Comparison of ENCODE assay signal across 8 cellular contexts in the genomic region with DNA sequence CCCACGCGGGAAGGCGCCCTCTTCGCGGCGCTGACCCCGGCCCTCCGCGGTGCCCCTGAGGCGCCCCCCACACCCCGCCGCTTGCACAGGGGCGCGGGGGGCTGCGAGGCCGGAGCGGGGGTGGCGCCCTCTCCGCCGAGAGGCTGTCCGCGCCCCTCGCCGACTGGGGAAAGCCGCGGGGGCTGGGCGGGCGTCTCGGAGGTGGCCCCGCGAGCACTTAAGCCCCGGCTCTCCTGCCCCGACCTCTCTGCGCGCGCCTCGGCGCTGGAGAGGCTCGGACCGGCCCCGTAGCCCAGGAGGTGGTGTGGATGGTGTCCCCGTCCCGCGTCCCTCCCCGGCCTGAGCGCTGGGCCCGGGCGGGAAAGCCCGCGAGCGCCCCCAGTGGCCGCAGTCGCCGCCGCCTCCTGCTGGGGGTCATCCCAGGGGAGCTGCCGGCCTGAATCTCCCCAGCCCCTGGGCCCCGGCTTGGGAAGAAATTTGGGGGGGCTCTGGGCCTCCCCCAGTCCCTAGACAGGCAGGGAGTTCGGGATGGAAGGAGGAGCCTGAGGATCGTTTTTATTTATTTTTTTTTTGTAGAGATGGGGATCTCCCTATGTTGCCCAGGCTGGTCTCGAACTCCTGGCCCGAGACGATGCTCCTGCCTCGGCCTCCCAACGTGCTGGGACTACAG. TPM values are rescaled to one million over a fixed set of nuclear protein-coding genes. Genes with fewer than 3 reads are reported as not detected.
DNase-seq lines count a peak whose midpoint lies in the region; ATAC-seq and TF ChIP-seq lines count a peak whose summit lies in the region.

No MANE protein-coding gene starts in this region.

- H3K36me3 Mint-ChIP-seq in CD4-positive, CD25-positive, alpha-beta regulatory T cell = no peaks in the 10 kb centered on the region
- H3K36me3 Mint-ChIP-seq in activated naive CD8-positive, alpha-beta T cell treated with anti-CD3 and anti-CD28 coated beads for 36 hours = no peaks in the 10 kb centered on the region
- no peaks in the 10 kb centered on the region for H3K36me3 Mint-ChIP-seq in progenitor cell of endocrine pancreas (ENCODE audit: insufficient read depth)

- peak overlapping the region; percentile 21 to 90 (median 66) for H3K4me3 Mint-ChIP-seq in CD4-positive, CD25-positive, alpha-beta regulatory T cell
- H3K4me3 Mint-ChIP-seq in activated naive CD8-positive, alpha-beta T cell treated with anti-CD3 and anti-CD28 coated beads for 36 hours = peak overlapping the region; percentile 18
- H3K4me3 Mint-ChIP-seq in progenitor cell of endocrine pancreas (ENCODE audit: low read depth) = peak overlapping the region; percentile 35

- H3K27me3 ChIP-seq in CD4-positive, CD25-positive, alpha-beta regulatory T cell (ENCODE audit: control insufficient read depth, insufficient read depth, low read length) = peaks cover 9% of the 10 kb centered on the region
- H3K27me3 ChIP-seq in H7 (ENCODE audit: control insufficient read depth, insufficient read depth, low read length) (peaks cover 61% of the 10 kb centered on the region), heart right ventricle (peaks cover 0 to 91% (median 0%) of the 10 kb centered on the region in 7 donors), aorta (ENCODE audit: control insufficient read depth in 1 of 2, insufficient read depth in 2 of 2, low read length in 1 of 2) (no peaks in the 10 kb centered on the region)

- H3K4me1 ChIP-seq in CD4-positive, CD25-positive, alpha-beta regulatory T cell (ENCODE audit: control insufficient read depth, insufficient read depth, low read length, poor library complexity, severe bottlenecking) = peaks cover 42% of the 10 kb centered on the region
- H3K4me1 ChIP-seq in heart right ventricle (peaks cover 14 to 70% (median 39%) of the 10 kb centered on the region in 9 donors), aorta (ENCODE audit: control insufficient read depth in 1 of 2, insufficient read depth in 2 of 2, low read length in 2 of 2) (no peaks in the 10 kb centered on the region)

- H3K9me3 ChIP-seq in CD4-positive, CD25-positive, alpha-beta regulatory T cell (ENCODE audit: control insufficient read depth in 2 of 2, low read length in 2 of 2) = no peaks in the 10 kb centered on the region
- no peaks in the 10 kb centered on the region for H3K9me3 ChIP-seq in heart right ventricle
- H3K9me3 ChIP-seq in aorta (ENCODE audit: control insufficient read depth, low read length) = no peaks in the 10 kb centered on the region

- in situ Hi-C loops in SK-MEL-5 (cut with HindIII; ENCODE audit: low pct_unique_long_range_greater_than_20kb, low sequenced_read_pairs) = no loop called here

- H3K36me3 ChIP-seq in CD4-positive, CD25-positive, alpha-beta regulatory T cell (ENCODE audit: control insufficient read depth, insufficient read depth, low read length) = no peaks in the 10 kb centered on the region
- H3K36me3 ChIP-seq in H7 (replicated peaks; ENCODE audit: control insufficient read depth, insufficient read depth, low read length) (no peaks in the 10 kb centered on the region), heart right ventricle (peaks cover 0 to 17% (median 0%) of the 10 kb centered on the region in 9 donors), aorta (ENCODE audit: control insufficient read depth in 1 of 2, insufficient read depth in 2 of 2, low read length in 1 of 2) (no peaks in the 10 kb centered on the region)

- DNase-seq in CD4-positive, CD25-positive, alpha-beta regulatory T cell = peak; percentile 42 to 54 (median 47)
- DNase-seq in H7 = peak; percentile 98
- DNase-seq in SK-MEL-5 (ENCODE audit: low read depth, low spot score) = peak; percentile 64
- peak; percentile 79 for DNase-seq in activated naive CD8-positive, alpha-beta T cell treated with anti-CD3 and anti-CD28 coated beads for 36 hours
- peak; percentile 83 to 87 for DNase-seq in heart right ventricle
- peak; percentile 84 for DNase-seq in progenitor cell of endocrine pancreas (ENCODE audit: low spot score, unreplicated experiment)
- DNase-seq in aorta = peak; percentile 79 to 95

- 3 to 5% methylated on average over 52 to 64 of the region's 64 CpGs for WGBS in heart right ventricle, 2 donors
- WGBS in aorta, 2 donors = 2% methylated on average over 54 to 64 of the region's 64 CpGs

- intact Hi-C loops in heart right ventricle (cut with DNase I) = loop anchor here in 1 of 10 donors (1.0 kb wide), 1 partner anchor 29 kb away; no protein-coding TSS in a partner anchor
- intact Hi-C loops in aorta (cut with DNase I) = loop anchor here in 1 of 2 donors (10.0 kb wide), 1 partner anchor 77 kb away; a partner anchor contains a TSS

- no peak overlapping the region for H3K27ac ChIP-seq in CD4-positive, CD25-positive, alpha-beta regulatory T cell (ENCODE audit: insufficient read depth, low read length, poor library complexity, severe bottlenecking)
- peak overlapping the region; percentile 96 to 100 (median 100) for H3K27ac ChIP-seq in heart right ventricle
- peak overlapping the region in 1 of 2 donors; percentile 22 for H3K27ac ChIP-seq in aorta (ENCODE audit: low read depth in 1 of 2, low read length in 2 of 2)

- no peak overlapping the region for H3K4me3 ChIP-seq in CD4-positive, CD25-positive, alpha-beta regulatory T cell (ENCODE audit: low read depth, low read length)
- peak overlapping the region; percentile 65 for H3K4me3 ChIP-seq in H7 (ENCODE audit: insufficient read depth, low read depth, low read length)
- peak overlapping the region; percentile 9 to 94 (median 76) for H3K4me3 ChIP-seq in heart right ventricle
- H3K4me3 ChIP-seq in aorta (ENCODE audit: low read length in 2 of 2) = peak overlapping the region; percentile 13 to 19

- H3K9me3 Mint-ChIP-seq in CD4-positive, CD25-positive, alpha-beta regulatory T cell = peaks cover 0 to 3% (median 0%) of the 10 kb centered on the region in 7 donors
- no peaks in the 10 kb centered on the region for H3K9me3 Mint-ChIP-seq in activated naive CD8-positive, alpha-beta T cell treated with anti-CD3 and anti-CD28 coated beads for 36 hours
- no peaks in the 10 kb centered on the region for H3K9me3 Mint-ChIP-seq in progenitor cell of endocrine pancreas (ENCODE audit: low read depth)

- peaks cover 0 to 20% (median 4%) of the 10 kb centered on the region in 4 donors for H3K4me1 Mint-ChIP-seq in CD4-positive, CD25-positive, alpha-beta regulatory T cell
- H3K4me1 Mint-ChIP-seq in activated naive CD8-positive, alpha-beta T cell treated with anti-CD3 and anti-CD28 coated beads for 36 hours = peaks cover 13% of the 10 kb centered on the region
- peaks cover 19% of the 10 kb centered on the region for H3K4me1 Mint-ChIP-seq in progenitor cell of endocrine pancreas (ENCODE audit: low read depth)

- H3K27me3 Mint-ChIP-seq in CD4-positive, CD25-positive, alpha-beta regulatory T cell = peaks cover 44% of the 10 kb centered on the region
- peaks cover 70% of the 10 kb centered on the region for H3K27me3 Mint-ChIP-seq in activated naive CD8-positive, alpha-beta T cell treated with anti-CD3 and anti-CD28 coated beads for 36 hours
- peaks cover 5% of the 10 kb centered on the region for H3K27me3 Mint-ChIP-seq in progenitor cell of endocrine pancreas

- ATAC-seq in CD4-positive, CD25-positive, alpha-beta regulatory T cell (ENCODE audit: low read depth in 2 of 2) = peak; percentile 38 to 54
- ATAC-seq in heart right ventricle = peak; percentile 32 to 61 (median 51)
- ATAC-seq in aorta (ENCODE audit: low FRiP score) = peak; percentile 68
- ATAC-seq in GM21717 (IDR thresholded peaks at IDR 0.05; ENCODE audit: unreplicated experiment) = no peak

- no peak overlapping the region for H3K27ac Mint-ChIP-seq in CD4-positive, CD25-positive, alpha-beta regulatory T cell
- no peak overlapping the region for H3K27ac Mint-ChIP-seq in activated naive CD8-positive, alpha-beta T cell treated with anti-CD3 and anti-CD28 coated beads for 36 hours
- peak overlapping the region; percentile 62 for H3K27ac Mint-ChIP-seq in progenitor cell of endocrine pancreas

- TF ChIP-seq CTCF in heart right ventricle (IDR thresholded peaks at IDR 0.05) = peak; percentile 98 to 100 (median 98)
- peak; percentile 96 for TF ChIP-seq CTCF in progenitor cell of endocrine pancreas (IDR thresholded peaks at IDR 0.05; ENCODE audit: unreplicated experiment)

RNA-seq across cellular contexts. Expression of a gene that starts 1.9 kb away (rescaled TPM):
- 25.9 TPM for total RNA-seq in CD4-positive, CD25-positive, alpha-beta regulatory T cell
- 1 to 10 TPM in 2 of 4 donors, under 1 TPM in 1, not detected in 1; 0.21 to 1.3 (median 1.1) TPM for polyA plus RNA-seq in CD4-positive, CD25-positive, alpha-beta regulatory T cell
- 11.3 and 17.5 TPM in 2 replicates for total RNA-seq in H7 (2014; rRNA removed; shearing (Covaris generic))
- 4.8 and 8.4 TPM in 2 replicates for total RNA-seq in SK-MEL-5 (2014; rRNA removed; shearing (Covaris generic))
- polyA plus RNA-seq in SK-MEL-5 (2015; cell fraction: cytosol; rRNA removed) = 5.6 and 5.8 TPM in 2 replicates
- polyA plus RNA-seq in SK-MEL-5 (2015; cell fraction: nucleus; rRNA removed) = 30.8 and 42.4 TPM in 2 replicates
- 1 to 10 TPM in 1 of 2 experiments, under 1 TPM in 1; 0.93 to 1.1 TPM for total RNA-seq in activated naive CD8-positive, alpha-beta T cell treated with anti-CD3 and anti-CD28 coated beads for 36 hours
- 10 to 100 TPM; 28.5 to 78.1 (median 41.6) TPM for total RNA-seq in heart right ventricle
- polyA plus RNA-seq in heart right ventricle = 10 to 100 TPM; 49.2 to 49.8 TPM
- 83.8 and 87.4 TPM in 2 replicates for total RNA-seq in progenitor cell of endocrine pancreas
- 10 to 100 TPM; 31.3 to 47.5 TPM for total RNA-seq in aorta
- polyA plus RNA-seq in aorta = 10 to 100 TPM in 1 of 2 donors, 1 to 10 TPM in 1; 3.6 to 82.3 TPM

RNA-seq across cellular contexts. Expression of a gene that starts 11.5 kb away (rescaled TPM):
- total RNA-seq in CD4-positive, CD25-positive, alpha-beta regulatory T cell = 76.7 TPM
- polyA plus RNA-seq in CD4-positive, CD25-positive, alpha-beta regulatory T cell = 100 to 1,000 TPM; 174 to 489 (median 295) TPM
- total RNA-seq in H7 (2014; rRNA removed; shearing (Covaris generic)) = 110 and 124 TPM in 2 replicates
- total RNA-seq in SK-MEL-5 (2014; rRNA removed; shearing (Covaris generic)) = 3.1 and 6.2 TPM in 2 replicates
- polyA plus RNA-seq in SK-MEL-5 (2015; cell fraction: cytosol; rRNA removed) = 4.5 and 8.6 TPM in 2 replicates
- not detected in 2 replicates for polyA plus RNA-seq in SK-MEL-5 (2015; cell fraction: nucleus; rRNA removed)
- 10 to 100 TPM; 71.7 to 78.4 TPM for total RNA-seq in activated naive CD8-positive, alpha-beta T cell treated with anti-CD3 and anti-CD28 coated beads for 36 hours
- total RNA-seq in heart right ventricle (100 to 1,000 TPM in 1 of 10 donors, 10 to 100 TPM in 8, 1 to 10 TPM in 1; 9.8 to 169 (median 20.9) TPM), progenitor cell of endocrine pancreas (13.6 and 14.3 TPM in 2 replicates), aorta (10 to 100 TPM; 34.4 to 40.8 TPM)
- polyA plus RNA-seq in heart right ventricle (100 to 1,000 TPM in 1 of 2 donors, 10 to 100 TPM in 1; 51.7 to 186 TPM), aorta (100 to 1,000 TPM in 1 of 2 donors, 10 to 100 TPM in 1; 79.5 to 104 TPM)

RNA-seq across cellular contexts. Expression of a gene that starts 18.2 kb away (rescaled TPM):
- 4.2 TPM for total RNA-seq in CD4-positive, CD25-positive, alpha-beta regulatory T cell
- under 1 TPM in 3 of 4 donors, not detected in 1; 0.06 to 0.38 (median 0.21) TPM for polyA plus RNA-seq in CD4-positive, CD25-positive, alpha-beta regulatory T cell
- total RNA-seq in H7 (2014; rRNA removed; shearing (Covaris generic)) = 126 and 130 TPM in 2 replicates
- total RNA-seq in SK-MEL-5 (2014; rRNA removed; shearing (Covaris generic)) = 21.3 and 23.0 TPM in 2 replicates
- 58.8 and 70.0 TPM in 2 replicates for polyA plus RNA-seq in SK-MEL-5 (2015; cell fraction: cytosol; rRNA removed)
- polyA plus RNA-seq in SK-MEL-5 (2015; cell fraction: nucleus; rRNA removed) = 110 and 125 TPM in 2 replicates
- 10 to 100 TPM; 30.4 to 30.5 TPM for total RNA-seq in activated naive CD8-positive, alpha-beta T cell treated with anti-CD3 and anti-CD28 coated beads for 36 hours
- total RNA-seq in heart right ventricle (10 to 100 TPM; 12.7 to 33.9 (median 18.3) TPM), progenitor cell of endocrine pancreas (330 and 335 TPM in 2 replicates), aorta (10 to 100 TPM; 25.1 to 38.6 TPM)
- polyA plus RNA-seq in heart right ventricle (10 to 100 TPM; 11.5 to 30.7 TPM), aorta (10 to 100 TPM in 1 of 2 donors, 1 to 10 TPM in 1; 4.3 to 20.1 TPM)

RNA-seq across cellular contexts. Expression of a gene that starts 19.9 kb away (rescaled TPM):
- total RNA-seq in CD4-positive, CD25-positive, alpha-beta regulatory T cell = not detected
- not detected for polyA plus RNA-seq in CD4-positive, CD25-positive, alpha-beta regulatory T cell
- total RNA-seq in H7 (2014; rRNA removed; shearing (Covaris generic)) = not detected in 2 replicates
- total RNA-seq in SK-MEL-5 (2014; rRNA removed; shearing (Covaris generic)) = 0.85 and 1.3 TPM in 2 replicates
- polyA plus RNA-seq in SK-MEL-5 (2015; cell fraction: cytosol; rRNA removed) = 0.42 and 0.81 TPM in 2 replicates
- 0.60 TPM in 1 of 2 replicates, not detected in the other for polyA plus RNA-seq in SK-MEL-5 (2015; cell fraction: nucleus; rRNA removed)
- not detected for total RNA-seq in activated naive CD8-positive, alpha-beta T cell treated with anti-CD3 and anti-CD28 coated beads for 36 hours
- total RNA-seq in heart right ventricle (100 to 1,000 TPM in 8 of 10 donors, 10 to 100 TPM in 2; 66.2 to 238 (median 122) TPM), progenitor cell of endocrine pancreas (not detected in 2 replicates), aorta (under 1 TPM; 0.42 to 0.49 TPM)
- polyA plus RNA-seq in heart right ventricle (100 to 1,000 TPM in 1 of 2 donors, 10 to 100 TPM in 1; 55.1 to 513 TPM), aorta (1 to 10 TPM in 1 of 2 donors, under 1 TPM in 1; 0.50 to 1.5 TPM)

RNA-seq across cellular contexts. Expression of a gene that starts 35.5 kb away (rescaled TPM):
- 2.5 TPM for total RNA-seq in CD4-positive, CD25-positive, alpha-beta regulatory T cell
- polyA plus RNA-seq in CD4-positive, CD25-positive, alpha-beta regulatory T cell = under 1 TPM in 2 of 4 donors, not detected in 2; 0.39 to 0.61 TPM
- total RNA-seq in H7 (2014; rRNA removed; shearing (Covaris generic)) = 1.6 and 2.0 TPM in 2 replicates
- 0.03 and 0.11 TPM in 2 replicates for total RNA-seq in SK-MEL-5 (2014; rRNA removed; shearing (Covaris generic))
- 1.1 and 2.4 TPM in 2 replicates for polyA plus RNA-seq in SK-MEL-5 (2015; cell fraction: cytosol; rRNA removed)
- 5.9 and 9.6 TPM in 2 replicates for polyA plus RNA-seq in SK-MEL-5 (2015; cell fraction: nucleus; rRNA removed)
- total RNA-seq in activated naive CD8-positive, alpha-beta T cell treated with anti-CD3 and anti-CD28 coated beads for 36 hours = 1 to 10 TPM in 1 of 2 experiments, under 1 TPM in 1; 0.85 to 1.3 TPM
- under 1 TPM in 2 of 10 donors, not detected in 8; 0.13 to 0.30 TPM for total RNA-seq in heart right ventricle
- under 1 TPM; 0.28 to 0.37 TPM for polyA plus RNA-seq in heart right ventricle
- 1.1 and 1.9 TPM in 2 replicates for total RNA-seq in progenitor cell of endocrine pancreas
- 1 to 10 TPM in 1 of 2 donors, under 1 TPM in 1; 0.52 to 1.2 TPM for total RNA-seq in aorta
- under 1 TPM; 0.13 to 0.61 TPM for polyA plus RNA-seq in aorta

Comparison
In these comparisons a context has a peak if more than half of its experiments do, and no peak if none do; other contexts are left out.
1. DNase-seq: peak in every context shown above with its lines; median percentile 98 in H7; 87 in aorta; 85 in heart right ventricle; 84 in progenitor cell of endocrine pancreas; 79 in activated naive CD8-positive, alpha-beta T cell treated with anti-CD3 and anti-CD28 coated beads for 36 hours; 64 in SK-MEL-5; 47 in CD4-positive, CD25-positive, alpha-beta regulatory T cell.